In genomic region chr7:108045154-108045553, GRCh38 we compare ENCODE assay signal across 1 cellular context.
TF ChIP-seq lines count a peak whose summit lies in the region.

No MANE protein-coding gene starts in this region.

TF ChIP-seq in IMR-90, 13 proteins besides CTCF, POLR2A, EP300 and RAD21:
- TF ChIP-seq FOS (IDR thresholded peaks at IDR 0.05; ENCODE audit: low read depth, low read length) (no peak), MAZ (IDR thresholded peaks at IDR 0.05; ENCODE audit: borderline replicate concordance, low read depth, low read length) (no peak), NFE2L2 (IDR thresholded peaks at IDR 0.05; ENCODE audit: low read depth, low read length) (no peak), SMC3 (IDR thresholded peaks at IDR 0.05; ENCODE audit: low read depth, low read length) (no peak), USF2 (IDR thresholded peaks at IDR 0.05; ENCODE audit: low read depth, low read length) (no peak), MAFK (IDR thresholded peaks at IDR 0.05; ENCODE audit: low read depth, low read length) (no peak), ELK1 (IDR thresholded peaks at IDR 0.05; ENCODE audit: borderline replicate concordance, low read depth, low read length) (no peak), BHLHE40 (IDR thresholded peaks at IDR 0.05; ENCODE audit: low read depth, low read length) (no peak), RFX5 (IDR thresholded peaks at IDR 0.05; ENCODE audit: low read depth, low read length) (no peak), CHD1 (IDR thresholded peaks at IDR 0.05; ENCODE audit: low read depth, low read length) (no peak), RCOR1 (IDR thresholded peaks at IDR 0.05; ENCODE audit: insufficient replicate concordance, low read length) (no peak), CEBPB (IDR thresholded peaks at IDR 0.05; ENCODE audit: low read depth, low read length) (no peak)
TF ChIP-seq in IMR-90: peak in this region for 0.
